ENCODE assay signal across 10 cellular contexts in the genomic region with DNA sequence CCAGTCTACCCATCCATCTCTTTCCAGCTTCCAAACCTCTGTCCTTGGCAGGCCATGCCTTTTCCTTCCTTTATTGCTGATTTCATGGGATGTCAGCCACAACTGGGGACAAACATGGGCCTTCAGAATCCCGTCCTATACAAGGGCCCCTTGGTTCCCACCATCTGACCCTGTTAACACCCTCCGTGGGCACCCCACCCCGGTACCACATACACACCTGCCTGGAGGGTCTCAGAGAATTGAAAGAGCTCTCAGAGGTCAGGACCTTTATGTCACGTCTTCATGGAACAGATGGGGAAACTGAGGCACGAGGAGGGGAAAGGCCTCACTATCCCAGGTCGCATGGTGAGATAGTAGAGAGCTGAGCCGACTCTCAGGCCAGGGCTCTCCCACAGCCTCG. TPM values are rescaled to one million over a fixed set of nuclear protein-coding genes. Genes with fewer than 3 reads are reported as not detected.
"Had no signal": no experiment of that assay in that cellular context is flagged by ENCODE, and none has a peak within 500 bp of the region (broad histone marks: within the 10 kb centered on the region; RNA-seq: fewer than 3 reads in every experiment).

No MANE protein-coding gene starts in this region.

- H3K9me3 ChIP-seq: HAP-1 had no signal

- DNase-seq: GM23248, GOT3, H7, H9, HCEC 1CT, HFFc6 had no signal

- H3K9ac ChIP-seq: GM23248 had no signal

- ATAC-seq: GM23338, HCT116 had no signal

- H3K27ac ChIP-seq: GM23248 had no signal

- H3K4me3 ChIP-seq: GM23248, GM23338, HAP-1 had no signal

- H3K4me1 ChIP-seq: HAP-1 had no signal

- H2AFZ ChIP-seq: GM23248, GM23338 had no signal

- H3K4me2 ChIP-seq: GM23338 had no signal

- H3K36me3 ChIP-seq: HAP-1 had no signal

RNA-seq across cellular contexts. Expression of a gene that starts 53.0 kb away (rescaled TPM):
- total RNA-seq: GM23248, H4, HFFc6 had no signal
- polyA plus RNA-seq: GM23248, GM23338 had no signal
